ENCODE assay signal across 18 cellular contexts in genomic region chr6:118350881-118351430, GRCh38.
A peak's percentile ranks its signal among the peaks of the same experiment; 100 is the strongest.
DNase-seq lines count a peak whose midpoint lies in the region; ATAC-seq and TF ChIP-seq lines count a peak whose summit lies in the region.
"Had no signal": no experiment of that assay in that cellular context is flagged by ENCODE, and none has a peak within 500 bp of the region (broad histone marks: within the 10 kb centered on the region; RNA-seq: fewer than 3 reads in every experiment).

No MANE protein-coding gene starts in this region.

- H4K20me1 ChIP-seq in hepatocyte (ENCODE audit: insufficient read depth, poor library complexity, severe bottlenecking), result no peaks in the 10 kb centered on the region

- no peaks in the 10 kb centered on the region for H3K27me3 ChIP-seq in SJCRH30
- H3K27me3 ChIP-seq in hepatocyte, result no peaks in the 10 kb centered on the region
- H3K27me3 ChIP-seq in upper lobe of left lung, result no peaks in the 10 kb centered on the region
- H3K27me3 ChIP-seq: testis had no signal

- peak; percentile 76 for DNase-seq in COR-L47 (lab: John Stamatoyannopoulos, UW)
- DNase-seq in LNCaP clone FGC (ENCODE audit: low read depth), result peak; percentile 84
- peak; percentile 52 to 76 for DNase-seq in SJCRH30
- DNase-seq in hepatocyte (ENCODE audit: low spot score), result peak; percentile 16
- no peak for DNase-seq in stimulated activated effector memory CD8-positive, alpha-beta T cell treated with anti-CD3 and anti-CD28 coated beads, Interleukin-12 subunit alpha, Interleukin-12 subunit beta, amount 100 ng/mL, for 72 hours (ENCODE audit: low spot score in 2 of 2)
- no peak for DNase-seq in SKM-1 (lab: John Stamatoyannopoulos, UW; ENCODE audit: unreplicated experiment)
- DNase-seq in upper lobe of left lung, result no peak
- DNase-seq: activated CD4-positive, alpha-beta memory T cell treated with anti-CD3 and anti-CD28 coated beads, Interleukin-2, amount 10 ng/mL, durations not matched to agents 7 days and 5 days; activated T-cell treated with anti-CD3 and anti-CD28 coated beads, Interleukin-2, amount 50 U/mL, for 72 hours; central memory CD4-positive, alpha-beta T cell; DMS79 treated with DMSO at 0.1 percent for 48 hours; effector CD8-positive, alpha-beta T cell; naive B cell; stimulated activated CD4-positive, alpha-beta T cell treated with anti-CD3 and anti-CD28 coated beads, Interleukin-4, amount 100 ng/mL, for 1 hour; testis had no signal

- H3K9me3 ChIP-seq in SJCRH30 (replicated peaks), result 0 out of 2 replicates have a peak, but pooled peaks cover 4% of the 10 kb centered on the region
- H3K9me3 ChIP-seq in hepatocyte (ENCODE audit: low read depth), result no peaks in the 10 kb centered on the region
- no peaks in the 10 kb centered on the region for H3K9me3 ChIP-seq in upper lobe of left lung
- H3K9me3 ChIP-seq: testis had no signal

- WGBS in hepatocyte (ENCODE audit: low lambda C conversion rate, missing lambda C conversion rate), result 63% methylated on average over 5 of the region's 5 CpGs
- 68 to 78% methylated on average over 5 of the region's 5 CpGs for WGBS in upper lobe of left lung, 2 donors

- H3K36me3 ChIP-seq in SJCRH30 (no peaks in the 10 kb centered on the region), hepatocyte (replicated peaks; ENCODE audit: insufficient read depth, low read depth) (no peaks in the 10 kb centered on the region), upper lobe of left lung (no peaks in the 10 kb centered on the region)

- no peak for TF ChIP-seq POLR2A in upper lobe of left lung (IDR thresholded peaks at IDR 0.05)

- no peaks in the 10 kb centered on the region for H3K9me3 Mint-ChIP-seq in stimulated activated effector memory CD8-positive, alpha-beta T cell treated with anti-CD3 and anti-CD28 coated beads, Interleukin-12 subunit alpha, Interleukin-12 subunit beta, amount 100 ng/mL, for 72 hours
- H3K9me3 Mint-ChIP-seq: activated CD4-positive, alpha-beta memory T cell treated with anti-CD3 and anti-CD28 coated beads, Interleukin-2, amount 10 ng/mL, durations not matched to agents 7 days and 5 days; activated T-cell treated with anti-CD3 and anti-CD28 coated beads, Interleukin-2, amount 50 U/mL, for 72 hours had no signal

- H3K4me1 Mint-ChIP-seq in stimulated activated effector memory CD8-positive, alpha-beta T cell treated with anti-CD3 and anti-CD28 coated beads, Interleukin-12 subunit alpha, Interleukin-12 subunit beta, amount 100 ng/mL, for 72 hours, result no peaks in the 10 kb centered on the region
- H3K4me1 Mint-ChIP-seq: activated CD4-positive, alpha-beta memory T cell treated with anti-CD3 and anti-CD28 coated beads, Interleukin-2, amount 10 ng/mL, durations not matched to agents 7 days and 5 days had no signal

- no peak overlapping the region for H3K4me2 ChIP-seq in hepatocyte

- H3K4me3 Mint-ChIP-seq in stimulated activated effector memory CD8-positive, alpha-beta T cell treated with anti-CD3 and anti-CD28 coated beads, Interleukin-12 subunit alpha, Interleukin-12 subunit beta, amount 100 ng/mL, for 72 hours, result no peak overlapping the region
- H3K4me3 Mint-ChIP-seq: activated CD4-positive, alpha-beta memory T cell treated with anti-CD3 and anti-CD28 coated beads, Interleukin-2, amount 10 ng/mL, durations not matched to agents 7 days and 5 days; activated T-cell treated with anti-CD3 and anti-CD28 coated beads, Interleukin-2, amount 50 U/mL, for 72 hours; naive B cell had no signal

- peak overlapping the region; percentile 59 for H3K27ac ChIP-seq in SJCRH30
- H3K27ac ChIP-seq in hepatocyte, result peak overlapping the region; percentile 31
- no peak overlapping the region for H3K27ac ChIP-seq in upper lobe of left lung
- H3K27ac ChIP-seq: parathyroid adenoma, testis had no signal

- peaks cover 10% of the 10 kb centered on the region for H3K4me1 ChIP-seq in SJCRH30
- no peaks in the 10 kb centered on the region for H3K4me1 ChIP-seq in hepatocyte (ENCODE audit: insufficient read depth)
- no peaks in the 10 kb centered on the region for H3K4me1 ChIP-seq in upper lobe of left lung
- H3K4me1 ChIP-seq: parathyroid adenoma, testis had no signal

- no peaks in the 10 kb centered on the region for H3K79me2 ChIP-seq in hepatocyte
- H3K79me2 ChIP-seq: parathyroid adenoma had no signal

- H3K9me2 ChIP-seq in hepatocyte (replicated peaks; ENCODE audit: insufficient read depth), result no peaks in the 10 kb centered on the region

- no peaks in the 10 kb centered on the region for H3K36me3 Mint-ChIP-seq in stimulated activated effector memory CD8-positive, alpha-beta T cell treated with anti-CD3 and anti-CD28 coated beads, Interleukin-12 subunit alpha, Interleukin-12 subunit beta, amount 100 ng/mL, for 72 hours

- no peak for TF ChIP-seq EP300 in upper lobe of left lung (IDR thresholded peaks at IDR 0.05)

- ATAC-seq in stimulated activated effector memory CD8-positive, alpha-beta T cell treated with anti-CD3 and anti-CD28 coated beads, Interleukin-12 subunit alpha, Interleukin-12 subunit beta, amount 100 ng/mL, for 72 hours, result no peak
- ATAC-seq in HG02970 (IDR thresholded peaks at IDR 0.05; ENCODE audit: low FRiP score, unreplicated experiment), result no peak
- ATAC-seq in upper lobe of left lung (ENCODE audit: low FRiP score in 2 of 2), result no peak
- ATAC-seq: activated T-cell treated with anti-CD3 and anti-CD28 coated beads, Interleukin-2, amount 50 U/mL, for 72 hours; HepG2 had no signal

- no peak overlapping the region for H3K27ac Mint-ChIP-seq in stimulated activated effector memory CD8-positive, alpha-beta T cell treated with anti-CD3 and anti-CD28 coated beads, Interleukin-12 subunit alpha, Interleukin-12 subunit beta, amount 100 ng/mL, for 72 hours
- H3K27ac Mint-ChIP-seq: activated CD4-positive, alpha-beta memory T cell treated with anti-CD3 and anti-CD28 coated beads, Interleukin-2, amount 10 ng/mL, durations not matched to agents 7 days and 5 days; activated T-cell treated with anti-CD3 and anti-CD28 coated beads, Interleukin-2, amount 50 U/mL, for 72 hours had no signal

- TF ChIP-seq CTCF in LNCaP clone FGC (IDR thresholded peaks at IDR 0.05; ENCODE audit: control insufficient read depth, extremely low read depth, insufficient read depth) (no peak), hepatocyte (IDR thresholded peaks at IDR 0.05; ENCODE audit: poor library complexity) (no peak), upper lobe of left lung (IDR thresholded peaks at IDR 0.05) (no peak)

- no peak overlapping the region for H2AFZ ChIP-seq in hepatocyte
- H2AFZ ChIP-seq: parathyroid adenoma had no signal

- H3K4me3 ChIP-seq in LNCaP clone FGC (ENCODE audit: low read depth, low read length), result no peak overlapping the region
- no peak overlapping the region for H3K4me3 ChIP-seq in SJCRH30
- H3K4me3 ChIP-seq in hepatocyte, result no peak overlapping the region
- no peak overlapping the region for H3K4me3 ChIP-seq in upper lobe of left lung
- H3K4me3 ChIP-seq: testis had no signal

Comparison
In these comparisons a context has a peak if more than half of its experiments do, and no peak if none do; other contexts are left out.
1. DNase-seq: peak in COR-L47 (single experiment), LNCaP clone FGC (single experiment), SJCRH30 (2 of 2) and hepatocyte (single experiment); none in stimulated activated effector memory CD8-positive, alpha-beta T cell treated with anti-CD3 and anti-CD28 coated beads, Interleukin-12 subunit alpha, Interleukin-12 subunit beta, amount 100 ng/mL, for 72 hours (0 of 2), SKM-1 (single experiment) and upper lobe of left lung (0 of 2).
2. H3K27ac ChIP-seq: peak in SJCRH30 (single experiment) and hepatocyte (single experiment); none in upper lobe of left lung (0 of 4).